ENCODE assay signal across 27 cellular contexts in the genomic region with DNA sequence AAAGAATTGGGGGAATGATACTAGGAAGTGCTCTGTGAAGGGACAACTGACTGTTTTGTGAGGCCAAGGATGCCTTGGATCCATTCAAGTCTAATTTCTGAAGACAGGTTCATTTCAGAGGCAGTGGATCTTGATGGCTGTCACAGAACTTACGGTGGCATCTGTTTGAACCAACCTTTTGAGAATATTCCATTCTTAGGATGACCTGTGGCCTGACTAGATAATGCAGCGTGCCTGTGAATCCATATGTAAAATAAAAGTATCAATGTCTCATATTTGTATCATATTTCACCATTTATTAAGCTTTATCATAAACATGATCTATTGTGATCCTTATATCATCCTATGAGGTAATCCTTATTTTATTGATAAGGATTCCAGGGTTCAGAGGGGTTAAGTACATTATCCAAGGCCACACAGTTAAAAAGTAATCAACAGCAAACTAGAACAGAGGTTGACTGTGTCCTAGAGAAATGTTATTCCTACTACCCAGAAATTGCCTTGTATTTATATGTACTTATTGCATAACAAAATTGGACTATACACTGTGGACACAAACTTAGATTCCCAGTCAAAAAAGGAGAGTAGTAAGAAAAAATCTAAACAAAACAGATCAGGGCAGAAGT.
"Had no signal": no experiment of that assay in that cellular context is flagged by ENCODE, and none has a peak within 500 bp of the region (broad histone marks: within the 10 kb centered on the region; RNA-seq: fewer than 3 reads in every experiment).

No MANE protein-coding gene starts in this region.

- H3K36me3 ChIP-seq: right atrium auricular region, stomach, thyroid gland, transverse colon, upper lobe of left lung, vagina had no signal

- H3K4me3 Mint-ChIP-seq: memory B cell; naive thymus-derived CD8-positive, alpha-beta T cell; nephron; neural crest cell; stimulated activated naive B cell treated with anti-CD40 and anti-IgM and Interleukin-4, amounts not matched to agents 10 μg/mL and 1 μg/mL and 100 μg/mL, for 72 hours had no signal

- H3K4me1 Mint-ChIP-seq: nephron had no signal

- H3K4me1 ChIP-seq: left lung, right atrium auricular region, stomach, testis, thyroid gland, upper lobe of left lung, vagina had no signal

- H3K27ac ChIP-seq: heart left ventricle, left lung, right atrium auricular region, skin epidermis, stomach, testis, thyroid gland, transverse colon, upper lobe of left lung, vagina had no signal

- ATAC-seq: heart left ventricle; left cardiac atrium; left lung; naive thymus-derived CD8-positive, alpha-beta T cell; sciatic nerve; stimulated activated naive B cell treated with anti-CD40 and anti-IgM and Interleukin-4, amounts not matched to agents 10 μg/mL and 1 μg/mL and 100 μg/mL, for 72 hours; stimulated activated naive CD8-positive, alpha-beta T cell treated with anti-CD3 and anti-CD28 coated beads, Interleukin-15, Interleukin-2, amounts not matched to agents 100 U/mL and 50 U/mL, for 24 hours had no signal

- H3K9me3 ChIP-seq: testis, thyroid gland, vagina had no signal

- H3K27me3 ChIP-seq: heart left ventricle, left lung, right atrium auricular region, stomach, testis, thyroid gland, transverse colon, upper lobe of left lung, vagina had no signal

- DNase-seq: heart left ventricle; islet precursor cell; kidney glomerular epithelial cell; left cardiac atrium; left lung; naive thymus-derived CD8-positive, alpha-beta T cell; nucleus accumbens; stimulated activated CD4-positive, alpha-beta T cell treated with anti-CD3 and anti-CD28 coated beads, Interleukin-12 subunit alpha, Interleukin-12 subunit beta, amount 100 ng/mL, for 4 hours; stimulated activated CD4-positive, alpha-beta T cell treated with anti-CD3 and anti-CD28 coated beads, Interleukin-15, amount 100 ng/mL, for 24 hours; stimulated activated CD4-positive, alpha-beta T cell treated with anti-CD3 and anti-CD28 coated beads, Interleukin-2, amount 100 ng/mL, for 24 hours; stimulated activated CD4-positive, alpha-beta T cell treated with anti-CD3 and anti-CD28 coated beads, Interleukin-4, amount 100 ng/mL, for 1 hour; stimulated activated naive B cell treated with anti-CD40 and anti-IgM and Interleukin-4, amounts not matched to agents 10 μg/mL and 1 μg/mL and 100 μg/mL, for 72 hours; stimulated activated naive CD8-positive, alpha-beta T cell treated with anti-CD3 and anti-CD28 coated beads, Interleukin-15, Interleukin-2, amounts not matched to agents 100 U/mL and 50 U/mL, for 24 hours; stomach; testis; thyroid gland; transverse colon; upper lobe of left lung had no signal

- H3K4me3 ChIP-seq: heart left ventricle, left lung, lung, right atrium auricular region, skin epidermis, stomach, testis, thyroid gland, transverse colon, upper lobe of left lung, vagina had no signal

- H3K27ac Mint-ChIP-seq: memory B cell, nephron had no signal

- H3K27me3 Mint-ChIP-seq: memory B cell; naive thymus-derived CD8-positive, alpha-beta T cell; progenitor cell of endocrine pancreas; stimulated activated naive B cell treated with anti-CD40 and anti-IgM and Interleukin-4, amounts not matched to agents 10 μg/mL and 1 μg/mL and 100 μg/mL, for 72 hours had no signal
